9 cellular contexts compared by ENCODE assay signal in genomic region chr7:74183653-74184450, GRCh38. TPM values are rescaled to one million over a fixed set of nuclear protein-coding genes. Genes with fewer than 3 reads are reported as not detected.
DNase-seq lines count a peak whose midpoint lies in the region; ATAC-seq, FAIRE-seq and TF ChIP-seq lines count a peak whose summit lies in the region.
"Had no signal": no experiment of that assay in that cellular context is flagged by ENCODE, and none has a peak within 500 bp of the region (broad histone marks: within the 10 kb centered on the region; RNA-seq: fewer than 3 reads in every experiment).

No MANE protein-coding gene starts in this region.

- H3K79me2 ChIP-seq in GM23338 (replicated peaks; ENCODE audit: insufficient read depth) (peaks cover 100% of the 10 kb centered on the region), keratinocyte (ENCODE audit: control insufficient read depth, insufficient read depth, low read length) (peaks cover 99% of the 10 kb centered on the region)

- H3K9ac ChIP-seq in BLaER1 treated with 17β-estradiol and CSF1 and Interleukin-3, amounts not matched to agents 10 nM and 100 nM, result peak overlapping the region in 1 of 11 experiments; percentile 32; a peak in 1 of 22 replicates
- H3K9ac ChIP-seq in keratinocyte (ENCODE audit: control insufficient read depth, extremely low read depth, insufficient read depth, low read length), result no peak overlapping the region

- H3K27me3 Mint-ChIP-seq in GM23338 (ENCODE audit: insufficient read depth, low read depth, poor library complexity), result no peaks in the 10 kb centered on the region
- no peaks in the 10 kb centered on the region for H3K27me3 Mint-ChIP-seq in activated T-cell treated with anti-CD3 and anti-CD28 coated beads, Interleukin-2, amount 50 U/mL, for 72 hours (ENCODE audit: low read depth)

- peaks cover 5% of the 10 kb centered on the region for H3K9me1 ChIP-seq in keratinocyte (ENCODE audit: control insufficient read depth, extremely low read depth, insufficient read depth, low read length)

- DNase-seq in GM23338 (ENCODE audit: low spot score) (peak; percentile 69), keratinocyte (ENCODE audit: low read depth, low spot score) (peak; percentile 21), MV-4-11 (lab: John Stamatoyannopoulos, UW) (no peak), SIG-M5 treated with dmso at 0.1 percent for 504 hours (lab: John Stamatoyannopoulos, UW; ENCODE audit: unreplicated experiment) (no peak), 8988T (no peak)
- peak; percentile 47 for DNase-seq in activated T-cell treated with anti-CD3 and anti-CD28 coated beads, Interleukin-2, amount 50 U/mL, for 72 hours
- DNase-seq: activated CD4-positive, CD25-positive, alpha-beta regulatory T cell had no signal

- peaks cover 57 to 100% (median 93%) of the 10 kb centered on the region in 11 experiments for H3K36me3 ChIP-seq in BLaER1 treated with 17β-estradiol and CSF1 and Interleukin-3, amounts not matched to agents 10 nM and 100 nM
- H3K36me3 ChIP-seq in GM23338 (ENCODE audit: insufficient read depth) (peaks cover 13% of the 10 kb centered on the region), keratinocyte (ENCODE audit: control insufficient read depth in 2 of 2, extremely low read depth in 1 of 2, insufficient read depth in 2 of 2, low read length in 2 of 2) (peaks cover 14 to 43% of the 10 kb centered on the region in 2 experiments)

- H3K9me3 Mint-ChIP-seq in GM23338, result no peaks in the 10 kb centered on the region; the same call in 2 of the 3 replicates
- no peaks in the 10 kb centered on the region for H3K9me3 Mint-ChIP-seq in activated T-cell treated with anti-CD3 and anti-CD28 coated beads, Interleukin-2, amount 50 U/mL, for 72 hours

- H2AFZ ChIP-seq in GM23338, result no peak overlapping the region
- no peak overlapping the region for H2AFZ ChIP-seq in keratinocyte (ENCODE audit: control insufficient read depth, low read length)

- peaks cover 100% of the 10 kb centered on the region in 11 experiments for H4K20me1 ChIP-seq in BLaER1 treated with 17β-estradiol and CSF1 and Interleukin-3, amounts not matched to agents 10 nM and 100 nM
- H4K20me1 ChIP-seq in GM23338 (replicated peaks; ENCODE audit: insufficient read depth) (peaks cover 91% of the 10 kb centered on the region), keratinocyte (ENCODE audit: control insufficient read depth, extremely low read depth, insufficient read depth, low read length) (peaks cover 77% of the 10 kb centered on the region)

- H3K9me2 ChIP-seq in GM23338 (ENCODE audit: insufficient read depth), result no peaks in the 10 kb centered on the region

- peaks cover 39% of the 10 kb centered on the region for H3F3A ChIP-seq in GM23338 (replicated peaks; ENCODE audit: low read depth)

- ATAC-seq in GM23338 (peak; percentile 74), GM21381 (IDR thresholded peaks at IDR 0.05; ENCODE audit: unreplicated experiment) (no peak)
- peak; percentile 89 to 99 for ATAC-seq in activated T-cell treated with anti-CD3 and anti-CD28 coated beads, Interleukin-2, amount 50 U/mL, for 72 hours (replicated peaks in 1 of 2)

- TF ChIP-seq CTCF in GM23338 (conservative IDR thresholded peaks at IDR 0.05; ENCODE audit: low read depth in 2 of 2) (peak; percentile 68 to 73), keratinocyte (optimal IDR thresholded peaks at IDR 0.05 in 1 of 3, IDR thresholded peaks at IDR 0.05 in 1 of 3, conservative IDR thresholded peaks at IDR 0.05 in 1 of 3; ENCODE audit: extremely low read depth in 1 of 3, insufficient read depth in 2 of 3, low read length in 3 of 3) (peak; percentile 34 to 63 (median 62))

- H3K27me3 ChIP-seq in BLaER1 treated with 17β-estradiol and CSF1 and Interleukin-3, amounts not matched to agents 10 nM and 100 nM, result no peaks in the 10 kb centered on the region
- H3K27me3 ChIP-seq in GM23338 (ENCODE audit: insufficient read depth) (no peaks in the 10 kb centered on the region), keratinocyte (ENCODE audit: control insufficient read depth, extremely low read depth, insufficient read depth, low read length) (no peaks in the 10 kb centered on the region)

- no peak overlapping the region for H3K4me3 Mint-ChIP-seq in GM23338
- H3K4me3 Mint-ChIP-seq in activated T-cell treated with anti-CD3 and anti-CD28 coated beads, Interleukin-2, amount 50 U/mL, for 72 hours, result peak overlapping the region; percentile 6 to 41

- no peaks in the 10 kb centered on the region for H3K9me3 ChIP-seq in BLaER1 treated with 17β-estradiol and CSF1 and Interleukin-3, amounts not matched to agents 10 nM and 100 nM (replicated peaks in 1 of 11)
- no peaks in the 10 kb centered on the region for H3K9me3 ChIP-seq in keratinocyte (ENCODE audit: control insufficient read depth, low read depth, low read length)

- H3K27ac ChIP-seq in BLaER1 treated with 17β-estradiol and CSF1 and Interleukin-3, amounts not matched to agents 10 nM and 100 nM, result no peak overlapping the region
- H3K27ac ChIP-seq in GM23338 (ENCODE audit: low read depth) (peak overlapping the region; percentile 51), keratinocyte (ENCODE audit: control insufficient read depth, insufficient read depth, low read length) (no peak overlapping the region)

- FAIRE-seq in keratinocyte (lab: Jason Lieb, UNC), result no peak

- peaks cover 64 to 83% (median 70%) of the 10 kb centered on the region in 10 experiments for H3K4me1 ChIP-seq in BLaER1 treated with 17β-estradiol and CSF1 and Interleukin-3, amounts not matched to agents 10 nM and 100 nM
- H3K4me1 ChIP-seq in GM23338 (ENCODE audit: insufficient read depth), result peaks cover 38% of the 10 kb centered on the region
- peaks cover 30% of the 10 kb centered on the region for H3K4me1 ChIP-seq in keratinocyte (ENCODE audit: control insufficient read depth, extremely low read depth, insufficient read depth, low read length)

- H3K4me3 ChIP-seq in BLaER1 treated with 17β-estradiol and CSF1 and Interleukin-3, amounts not matched to agents 10 nM and 100 nM, result no peak overlapping the region
- no peak overlapping the region for H3K4me3 ChIP-seq in GM23338
- no peak overlapping the region for H3K4me3 ChIP-seq in keratinocyte (ENCODE audit: control insufficient read depth in 2 of 3, extremely low read depth in 1 of 3, insufficient read depth in 2 of 3, low read depth in 1 of 3, low read length in 3 of 3)

- peak overlapping the region; percentile 17 to 79 (median 64); a peak in 17 of 22 replicates for H3K4me2 ChIP-seq in BLaER1 treated with 17β-estradiol and CSF1 and Interleukin-3, amounts not matched to agents 10 nM and 100 nM
- H3K4me2 ChIP-seq in GM23338, result no peak overlapping the region
- H3K4me2 ChIP-seq in keratinocyte (ENCODE audit: control insufficient read depth, extremely low read depth, insufficient read depth, low read depth, low read length), result peak overlapping the region; percentile 18

- H3K4me1 Mint-ChIP-seq in GM23338, result peaks cover 42% of the 10 kb centered on the region
- peaks cover 87% of the 10 kb centered on the region for H3K4me1 Mint-ChIP-seq in activated T-cell treated with anti-CD3 and anti-CD28 coated beads, Interleukin-2, amount 50 U/mL, for 72 hours (ENCODE audit: low read depth)

- H3K36me3 Mint-ChIP-seq in GM23338 (ENCODE audit: low read depth), result peaks cover 44% of the 10 kb centered on the region
- H3K36me3 Mint-ChIP-seq in activated T-cell treated with anti-CD3 and anti-CD28 coated beads, Interleukin-2, amount 50 U/mL, for 72 hours (ENCODE audit: insufficient read depth in 2 of 2), result peaks cover 15 to 50% of the 10 kb centered on the region in 2 donors

- dilution Hi-C loops in keratinocyte (cut with MboI; ENCODE audit: extremely low pct_ligation_motif_present, low sequenced_read_pairs), result no loop called here

- no peak overlapping the region; the same call in 1 of the 2 replicates for H3K27ac Mint-ChIP-seq in GM23338
- H3K27ac Mint-ChIP-seq in activated T-cell treated with anti-CD3 and anti-CD28 coated beads, Interleukin-2, amount 50 U/mL, for 72 hours, result peak overlapping the region; percentile 73

TF ChIP-seq in GM23338, 12 proteins besides CTCF, POLR2A, EP300 and RAD21 (continues in another document):
- TF ChIP-seq ETS1 (IDR thresholded peaks at IDR 0.05) (no peak), STAT1 (IDR thresholded peaks at IDR 0.05; ENCODE audit: unreplicated experiment) (no peak)

RNA-seq across cellular contexts. Expression of gene EIF4H, which starts 9.7 kb away (rescaled TPM):
- total RNA-seq in GM23338 (2014; rRNA removed; shearing (Covaris generic)), result 298 and 309 TPM in 2 replicates
- 183 and 197 TPM in 2 replicates for polyA plus RNA-seq in GM23338 (2016; fragmentation: Nextera tagmentation; extraction: Ambion mirVana)
- 100 to 1,000 TPM; 452 to 457 TPM for total RNA-seq in activated T-cell treated with anti-CD3 and anti-CD28 coated beads, Interleukin-2, amount 50 U/mL, for 72 hours
- 286 to 340 TPM (median 339 TPM) in 3 replicates for polyA plus RNA-seq in keratinocyte
- polyA plus RNA-seq in keratinocyte (2011; ENCODE audit: low read depth), result 371 TPM
- polyA plus RNA-seq in keratinocyte (2011; cell fraction: cytosol; rRNA removed), result 261 and 298 TPM in 2 replicates
- polyA plus RNA-seq in keratinocyte (2011; cell fraction: nucleus; rRNA removed), result 252 and 253 TPM in 2 replicates
- 242 and 328 TPM in 2 replicates for polyA plus RNA-seq in keratinocyte (2012; ENCODE audit: low replicate concordance)
- polyA minus RNA-seq in keratinocyte, result 206 to 254 TPM (median 244 TPM) in 3 replicates
- polyA minus RNA-seq in keratinocyte (2011; cell fraction: cytosol; rRNA and poly(A)+ RNA removed), result 254 TPM
- 113 and 156 TPM in 2 replicates for polyA minus RNA-seq in keratinocyte (2011; cell fraction: nucleus; rRNA and poly(A)+ RNA removed)

RNA-seq across cellular contexts. Expression of gene LAT2, which starts 26.0 kb away (rescaled TPM):
- 0.08 TPM in 1 of 2 replicates, not detected in the other for total RNA-seq in GM23338 (2014; rRNA removed; shearing (Covaris generic))
- 0.94 and 1.5 TPM in 2 replicates for polyA plus RNA-seq in GM23338 (2016; fragmentation: Nextera tagmentation; extraction: Ambion mirVana)
- 1 to 10 TPM; 3.7 to 7.6 TPM for total RNA-seq in activated T-cell treated with anti-CD3 and anti-CD28 coated beads, Interleukin-2, amount 50 U/mL, for 72 hours
- polyA plus RNA-seq in keratinocyte, result 0.49 to 0.82 TPM (median 0.63 TPM) in 3 replicates
- 1.1 TPM for polyA plus RNA-seq in keratinocyte (2011; ENCODE audit: low read depth)
- 0.33 and 0.39 TPM in 2 replicates for polyA plus RNA-seq in keratinocyte (2011; cell fraction: cytosol; rRNA removed)
- polyA plus RNA-seq in keratinocyte (2011; cell fraction: nucleus; rRNA removed), result 3.9 TPM in 2 replicates
- 0.61 and 2.0 TPM in 2 replicates for polyA plus RNA-seq in keratinocyte (2012; ENCODE audit: low replicate concordance)
- polyA minus RNA-seq in keratinocyte, result 0.16 to 1.8 TPM (median 1.4 TPM) in 3 replicates
- polyA minus RNA-seq in keratinocyte (2011; cell fraction: cytosol; rRNA and poly(A)+ RNA removed), result not detected
- 1.5 and 2.6 TPM in 2 replicates for polyA minus RNA-seq in keratinocyte (2011; cell fraction: nucleus; rRNA and poly(A)+ RNA removed)

Comparison
In these comparisons a context has a peak if more than half of its experiments do, and no peak if none do; other contexts are left out.
1. DNase-seq: peak in GM23338 (single experiment), activated T-cell treated with anti-CD3 and anti-CD28 coated beads, Interleukin-2, amount 50 U/mL, for 72 hours (2 of 2) and keratinocyte (single experiment); none in MV-4-11 (single experiment), SIG-M5 treated with dmso at 0.1 percent for 504 hours (single experiment) and 8988T (single experiment).